Comparison of ENCODE assay signal across 7 cellular contexts in genomic region chr22:37186228-37186996, GRCh38. TPM values are rescaled to one million over a fixed set of nuclear protein-coding genes. Genes with fewer than 3 reads are reported as not detected.
DNase-seq lines count a peak whose midpoint lies in the region; ATAC-seq, FAIRE-seq and TF ChIP-seq lines count a peak whose summit lies in the region.

No MANE protein-coding gene starts in this region.

- no peak overlapping the region for H3K9ac ChIP-seq in Karpas-422 (ENCODE audit: low read length)

- TF ChIP-seq CTCF in psoas muscle (IDR thresholded peaks at IDR 0.05) = no peak

- H3K9me3 ChIP-seq in Karpas-422 (ENCODE audit: low read length) (no peaks in the 10 kb centered on the region), psoas muscle (no peaks in the 10 kb centered on the region)

- H3K27ac Mint-ChIP-seq in activated T-cell treated with anti-CD3 and anti-CD28 coated beads, Interleukin-2, amount 50 U/mL, for 24 hours = peak overlapping the region; percentile 87

- WGBS in psoas muscle, 3 donors = 69 to 75% (median 70%) methylated on average over 9 of the region's 9 CpGs

- H3K79me2 ChIP-seq in Karpas-422 (ENCODE audit: low read length) = no peaks in the 10 kb centered on the region

- intact Hi-C loops in psoas muscle (cut with DNase I) = no loop called here

- peak overlapping the region; percentile 54 for H3K4me3 Mint-ChIP-seq in activated T-cell treated with anti-CD3 and anti-CD28 coated beads, Interleukin-2, amount 50 U/mL, for 24 hours

- DNase-seq in Karpas-422 (peak; percentile 94), foreskin melanocyte (peak; percentile 62), psoas muscle (peak; percentile 7 to 39)
- DNase-seq in activated T-cell treated with anti-CD3 and anti-CD28 coated beads, Interleukin-2, amount 50 U/mL, for 24 hours = peak; percentile 67

- H3K27me3 ChIP-seq in Karpas-422 (ENCODE audit: low read length) (no peaks in the 10 kb centered on the region), psoas muscle (ENCODE audit: insufficient read depth in 3 of 3, low read length in 2 of 3) (no peaks in the 10 kb centered on the region)

- H3K9me2 ChIP-seq in Karpas-422 (replicated peaks; ENCODE audit: insufficient read depth, low read length) = no peaks in the 10 kb centered on the region

- H3K27me3 Mint-ChIP-seq in activated T-cell treated with anti-CD3 and anti-CD28 coated beads, Interleukin-2, amount 50 U/mL, for 24 hours = no peaks in the 10 kb centered on the region

- H3K9me3 Mint-ChIP-seq in activated T-cell treated with anti-CD3 and anti-CD28 coated beads, Interleukin-2, amount 50 U/mL, for 24 hours = no peaks in the 10 kb centered on the region

- H3K27ac ChIP-seq in Karpas-422 (ENCODE audit: low read length) (no peak overlapping the region), psoas muscle (no peak overlapping the region)

- peak; percentile 55 to 67 (median 67) for ATAC-seq in psoas muscle
- ATAC-seq in GM21576 (IDR thresholded peaks at IDR 0.05; ENCODE audit: unreplicated experiment) = no peak
- ATAC-seq in GM18519 (IDR thresholded peaks at IDR 0.05; ENCODE audit: low FRiP score, unreplicated experiment) = no peak

- H3K4me1 ChIP-seq in Karpas-422 (ENCODE audit: low read length) (peaks cover 2% of the 10 kb centered on the region; the same call in 1 of the 2 replicates), psoas muscle (peaks cover 39% of the 10 kb centered on the region)

- peaks cover 8% of the 10 kb centered on the region for H3K36me3 Mint-ChIP-seq in activated T-cell treated with anti-CD3 and anti-CD28 coated beads, Interleukin-2, amount 50 U/mL, for 24 hours (ENCODE audit: low read depth)

- no peaks in the 10 kb centered on the region for H4K20me1 ChIP-seq in Karpas-422 (ENCODE audit: insufficient read depth, low read depth, low read length)

- H3K4me3 ChIP-seq in Karpas-422 (ENCODE audit: low read length) = no peak overlapping the region
- no peak overlapping the region for H3K4me3 ChIP-seq in psoas muscle

- H3K36me3 ChIP-seq in Karpas-422 (ENCODE audit: insufficient read depth, low read length) = no peaks in the 10 kb centered on the region
- H3K36me3 ChIP-seq in psoas muscle (ENCODE audit: insufficient read depth in 1 of 2, low read depth in 1 of 2) = no peaks in the 10 kb centered on the region

- H3K4me2 ChIP-seq in Karpas-422 (ENCODE audit: low read depth, low read length, poor library complexity, severe bottlenecking) = no peak overlapping the region

- peak; percentile 85 for FAIRE-seq in G401.6 (lab: Jason Lieb, UNC)

- H3K4me1 Mint-ChIP-seq in activated T-cell treated with anti-CD3 and anti-CD28 coated beads, Interleukin-2, amount 50 U/mL, for 24 hours (ENCODE audit: low read depth) = peaks cover 59% of the 10 kb centered on the region

- H2AFZ ChIP-seq in Karpas-422 (ENCODE audit: low read length) = no peak overlapping the region

RNA-seq across cellular contexts. Expression of gene C1QTNF6, which starts 1.6 kb away (rescaled TPM):
- 1.7 and 2.7 TPM in 2 replicates for total RNA-seq in Karpas-422 (2014; rRNA removed; shearing (Covaris generic); ENCODE audit: low replicate concordance)
- 1 to 10 TPM in 3 of 4 donors, under 1 TPM in 1; 0.75 to 8.2 (median 1.0) TPM for total RNA-seq in psoas muscle
- 1 to 10 TPM in 2 of 3 donors, under 1 TPM in 1; 0.66 to 1.8 (median 1.1) TPM for polyA plus RNA-seq in psoas muscle

RNA-seq across cellular contexts. Expression of gene SSTR3, which starts 25.9 kb away (rescaled TPM):
- not detected in 2 replicates for total RNA-seq in Karpas-422 (2014; rRNA removed; shearing (Covaris generic); ENCODE audit: low replicate concordance)
- total RNA-seq in psoas muscle = not detected
- polyA plus RNA-seq in psoas muscle = under 1 TPM in 1 of 3 donors, not detected in 2; 0.01 TPM

RNA-seq across cellular contexts. Expression of gene IL2RB, which starts 36.7 kb away (rescaled TPM):
- 0.25 TPM in 1 of 2 replicates, not detected in the other for total RNA-seq in Karpas-422 (2014; rRNA removed; shearing (Covaris generic); ENCODE audit: low replicate concordance)
- total RNA-seq in psoas muscle = 1 to 10 TPM in 1 of 4 donors, under 1 TPM in 3; 0.54 to 1.5 (median 0.77) TPM
- under 1 TPM; 0.07 to 0.10 (median 0.10) TPM for polyA plus RNA-seq in psoas muscle

RNA-seq across cellular contexts. Expression of gene RAC2, which starts 57.7 kb away (rescaled TPM):
- total RNA-seq in Karpas-422 (2014; rRNA removed; shearing (Covaris generic); ENCODE audit: low replicate concordance) = 251 and 294 TPM in 2 replicates
- total RNA-seq in psoas muscle = 1 to 10 TPM; 2.3 to 5.0 (median 3.0) TPM
- 1 to 10 TPM in 2 of 3 donors, under 1 TPM in 1; 0.90 to 1.8 (median 1.5) TPM for polyA plus RNA-seq in psoas muscle

Comparison
In these comparisons a context has a peak if more than half of its experiments do, and no peak if none do; other contexts are left out.
1. DNase-seq: peak in every context shown above with its lines; median percentile 94 in Karpas-422; 67 in activated T-cell treated with anti-CD3 and anti-CD28 coated beads, Interleukin-2, amount 50 U/mL, for 24 hours; 62 in foreskin melanocyte; 23 in psoas muscle.
2. ATAC-seq: peak in psoas muscle (4 of 4); none in GM21576 (single experiment) and GM18519 (single experiment).